ENCODE assay signal across 8 cellular contexts in genomic region chrX:47561653-47562151, GRCh38. TPM values are rescaled to one million over a fixed set of nuclear protein-coding genes. Genes with fewer than 3 reads are reported as not detected.
DNase-seq lines count a peak whose midpoint lies in the region; ATAC-seq and TF ChIP-seq lines count a peak whose summit lies in the region.

No MANE protein-coding gene starts in this region.

- no peaks in the 10 kb centered on the region for H3K27me3 Mint-ChIP-seq in effector memory CD8-positive, alpha-beta T cell
- H3K27me3 Mint-ChIP-seq in neural crest cell (ENCODE audit: low read depth), result no peaks in the 10 kb centered on the region

- peaks cover 32% of the 10 kb centered on the region in 2 donors for H3K4me1 Mint-ChIP-seq in effector memory CD8-positive, alpha-beta T cell (ENCODE audit: low read depth in 2 of 2)
- H3K4me1 Mint-ChIP-seq in neural crest cell, result peaks cover 23% of the 10 kb centered on the region

- H3K9me3 Mint-ChIP-seq in effector memory CD8-positive, alpha-beta T cell, result no peaks in the 10 kb centered on the region
- peaks cover 3% of the 10 kb centered on the region for H3K9me3 Mint-ChIP-seq in neural crest cell

- TF ChIP-seq CTCF in C4-2B (conservative IDR thresholded peaks at IDR 0.05) (no peak), NB4 (IDR thresholded peaks at IDR 0.05; ENCODE audit: low read depth, low read length) (no peak), neural crest cell (conservative IDR thresholded peaks at IDR 0.05) (no peak)

- peak overlapping the region; percentile 92 for H3K27ac ChIP-seq in C4-2B

- H3K36me3 Mint-ChIP-seq in effector memory CD8-positive, alpha-beta T cell (ENCODE audit: insufficient read depth), result peaks cover 46% of the 10 kb centered on the region
- H3K36me3 Mint-ChIP-seq in neural crest cell (ENCODE audit: low read depth), result peaks cover 6% of the 10 kb centered on the region

- peak overlapping the region; percentile 81 to 91 for H3K4me3 Mint-ChIP-seq in effector memory CD8-positive, alpha-beta T cell
- peak overlapping the region; percentile 88 for H3K4me3 Mint-ChIP-seq in neural crest cell

- TF ChIP-seq POLR2A in NB4 (IDR thresholded peaks at IDR 0.05; ENCODE audit: extremely low read depth, insufficient read length), result no peak

- peak overlapping the region; percentile 97 to 98 for H3K27ac Mint-ChIP-seq in effector memory CD8-positive, alpha-beta T cell
- peak overlapping the region; percentile 45 for H3K27ac Mint-ChIP-seq in neural crest cell (ENCODE audit: unreplicated experiment)

- no peak for DNase-seq in NB4 (ENCODE audit: low read depth)
- DNase-seq in effector memory CD8-positive, alpha-beta T cell, result no peak
- DNase-seq in neural crest cell (ENCODE audit: low read depth, low spot score), result no peak
- DNase-seq in NK-92 treated with Interleukin-12 subunit alpha and Interleukin-12 subunit beta, amount 100 ng/mL, for 24 hours (lab: John Stamatoyannopoulos, UW), result no peak
- no peak for DNase-seq in NCI-H146 treated with DMSO at 0.1 percent for 48 hours (lab: John Stamatoyannopoulos, UW; ENCODE audit: unreplicated experiment)
- DNase-seq in mucosa of gallbladder (ENCODE audit: low spot score), result no peak
- no peak for DNase-seq in retina

- H3K4me3 ChIP-seq in NB4 (ENCODE audit: low read depth, low read length), result peak overlapping the region; percentile 91

- no peak for ATAC-seq in effector memory CD8-positive, alpha-beta T cell (replicated peaks)

RNA-seq across cellular contexts. Expression of gene ARAF, which starts 0.7 kb away (rescaled TPM):
- total RNA-seq in neural crest cell (55.7 and 56.3 TPM in 2 replicates), mucosa of gallbladder (96.5 TPM)

RNA-seq across cellular contexts. Expression of gene TIMP1, which starts 20.5 kb away (rescaled TPM):
- total RNA-seq in neural crest cell, result 63.8 and 69.4 TPM in 2 replicates
- total RNA-seq in mucosa of gallbladder, result 574 TPM

RNA-seq across cellular contexts. Expression of gene SYN1, which starts 58.0 kb away (rescaled TPM):
- 4.5 and 4.9 TPM in 2 replicates for total RNA-seq in neural crest cell
- 0.55 TPM for total RNA-seq in mucosa of gallbladder
